ENCODE assay signal across 16 cellular contexts in genomic region chr3:124076231-124076630, GRCh38. TPM values are rescaled to one million over a fixed set of nuclear protein-coding genes. Genes with fewer than 3 reads are reported as not detected.
A peak's percentile ranks its signal among the peaks of the same experiment; 100 is the strongest.
DNase-seq lines count a peak whose midpoint lies in the region; ATAC-seq and TF ChIP-seq lines count a peak whose summit lies in the region.
"Had no signal": no experiment of that assay in that cellular context is flagged by ENCODE, and none has a peak within 500 bp of the region (broad histone marks: within the 10 kb centered on the region; RNA-seq: fewer than 3 reads in every experiment).

No MANE protein-coding gene starts in this region.

- H3K27me3 ChIP-seq in ascending aorta, result no peaks in the 10 kb centered on the region

- H3K36me3 ChIP-seq in ascending aorta, result no peaks in the 10 kb centered on the region

- no peaks in the 10 kb centered on the region for H3K36me3 Mint-ChIP-seq in stimulated activated effector memory CD8-positive, alpha-beta T cell treated with anti-CD3 and anti-CD28 coated beads, Interleukin-12 subunit alpha, Interleukin-12 subunit beta, amount 100 ng/mL, for 72 hours
- H3K36me3 Mint-ChIP-seq in activated CD4-positive, alpha-beta memory T cell treated with anti-CD3 and anti-CD28 coated beads, Interleukin-2, amount 10 ng/mL, durations not matched to agents 7 days and 5 days (ENCODE audit: low read depth), result no peaks in the 10 kb centered on the region
- H3K36me3 Mint-ChIP-seq: CD14-positive monocyte; CD8-positive, alpha-beta T cell had no signal

- H3K27ac ChIP-seq in ascending aorta, result peak overlapping the region; percentile 23 to 68
- H3K27ac ChIP-seq: A549 had no signal

- POLR2A ChIA-PET in activated CD4-positive, alpha-beta memory T cell treated with anti-CD3 and anti-CD28 coated beads, Interleukin-2, amount 10 ng/mL, durations not matched to agents 7 days and 5 days (lab: Charles Lee), result no interaction called here

- no peaks in the 10 kb centered on the region for H3K9me3 Mint-ChIP-seq in stimulated activated effector memory CD8-positive, alpha-beta T cell treated with anti-CD3 and anti-CD28 coated beads, Interleukin-12 subunit alpha, Interleukin-12 subunit beta, amount 100 ng/mL, for 72 hours
- H3K9me3 Mint-ChIP-seq in activated CD4-positive, alpha-beta memory T cell treated with anti-CD3 and anti-CD28 coated beads, Interleukin-2, amount 10 ng/mL, durations not matched to agents 7 days and 5 days, result no peaks in the 10 kb centered on the region
- H3K9me3 Mint-ChIP-seq: CD8-positive, alpha-beta T cell; GM23338 had no signal

- TF ChIP-seq CTCF in ascending aorta (IDR thresholded peaks at IDR 0.05), result no peak

- no peaks in the 10 kb centered on the region for H3K9me3 ChIP-seq in ascending aorta
- H3K9me3 ChIP-seq: A549 had no signal

- H3K27me3 Mint-ChIP-seq in activated CD4-positive, alpha-beta memory T cell treated with anti-CD3 and anti-CD28 coated beads, Interleukin-2, amount 10 ng/mL, durations not matched to agents 7 days and 5 days, result peaks cover 17% of the 10 kb centered on the region

- no peak overlapping the region for H3K4me3 ChIP-seq in ascending aorta
- H3K4me3 ChIP-seq: A549, GM23338 had no signal

- peaks cover 12 to 40% of the 10 kb centered on the region in 2 donors for H3K4me1 ChIP-seq in ascending aorta
- H3K4me1 ChIP-seq: A549 had no signal

- intact Hi-C loops in ascending aorta (cut with DNase I), result no loop called here

- CTCF ChIA-PET in activated CD4-positive, alpha-beta memory T cell treated with anti-CD3 and anti-CD28 coated beads, Interleukin-2, amount 10 ng/mL, durations not matched to agents 7 days and 5 days (lab: Charles Lee), result no interaction called here

- ATAC-seq in stimulated activated effector memory CD8-positive, alpha-beta T cell treated with anti-CD3 and anti-CD28 coated beads, Interleukin-12 subunit alpha, Interleukin-12 subunit beta, amount 100 ng/mL, for 72 hours, result peak; percentile 27
- no peak for ATAC-seq in GM18498 (IDR thresholded peaks at IDR 0.05; ENCODE audit: unreplicated experiment)
- ATAC-seq: A549; CD8-positive, alpha-beta T cell; GM23338 had no signal

- DNase-seq in NCI-H69 (lab: John Stamatoyannopoulos, UW) (peak; percentile 41), ascending aorta (ENCODE audit: low spot score in 2 of 2) (no peak), NCI-H345 (lab: John Stamatoyannopoulos, UW) (no peak), amygdala (lab: John Stamatoyannopoulos, UW) (no peak)
- DNase-seq in stimulated activated effector memory CD8-positive, alpha-beta T cell treated with anti-CD3 and anti-CD28 coated beads, Interleukin-12 subunit alpha, Interleukin-12 subunit beta, amount 100 ng/mL, for 72 hours (ENCODE audit: low spot score in 2 of 2), result no peak
- DNase-seq in activated CD4-positive, alpha-beta memory T cell treated with anti-CD3 and anti-CD28 coated beads, Interleukin-2, amount 10 ng/mL, durations not matched to agents 7 days and 5 days, result no peak
- DNase-seq: CD8-positive, alpha-beta T cell; COR-L47; DMS153; DMS79 treated with DMSO at 0.1 percent for 48 hours; GF-D8; H7 had no signal

- no peak overlapping the region for H3K27ac Mint-ChIP-seq in stimulated activated effector memory CD8-positive, alpha-beta T cell treated with anti-CD3 and anti-CD28 coated beads, Interleukin-12 subunit alpha, Interleukin-12 subunit beta, amount 100 ng/mL, for 72 hours
- H3K27ac Mint-ChIP-seq in activated CD4-positive, alpha-beta memory T cell treated with anti-CD3 and anti-CD28 coated beads, Interleukin-2, amount 10 ng/mL, durations not matched to agents 7 days and 5 days, result no peak overlapping the region
- H3K27ac Mint-ChIP-seq: CD14-positive monocyte; CD8-positive, alpha-beta T cell; GM23338 had no signal

- no peaks in the 10 kb centered on the region for H3K4me1 Mint-ChIP-seq in stimulated activated effector memory CD8-positive, alpha-beta T cell treated with anti-CD3 and anti-CD28 coated beads, Interleukin-12 subunit alpha, Interleukin-12 subunit beta, amount 100 ng/mL, for 72 hours
- no peaks in the 10 kb centered on the region for H3K4me1 Mint-ChIP-seq in activated CD4-positive, alpha-beta memory T cell treated with anti-CD3 and anti-CD28 coated beads, Interleukin-2, amount 10 ng/mL, durations not matched to agents 7 days and 5 days
- H3K4me1 Mint-ChIP-seq: CD14-positive monocyte had no signal

- H3K4me3 Mint-ChIP-seq in stimulated activated effector memory CD8-positive, alpha-beta T cell treated with anti-CD3 and anti-CD28 coated beads, Interleukin-12 subunit alpha, Interleukin-12 subunit beta, amount 100 ng/mL, for 72 hours, result no peak overlapping the region
- H3K4me3 Mint-ChIP-seq in activated CD4-positive, alpha-beta memory T cell treated with anti-CD3 and anti-CD28 coated beads, Interleukin-2, amount 10 ng/mL, durations not matched to agents 7 days and 5 days, result no peak overlapping the region
- H3K4me3 Mint-ChIP-seq: CD14-positive monocyte; CD8-positive, alpha-beta T cell; GM23338 had no signal

RNA-seq across cellular contexts. Expression of gene KALRN, which starts 43.1 kb away (rescaled TPM):
- total RNA-seq in ascending aorta, result 292 TPM
- total RNA-seq in activated CD4-positive, alpha-beta memory T cell treated with anti-CD3 and anti-CD28 coated beads, Interleukin-2, amount 10 ng/mL, durations not matched to agents 7 days and 5 days, result under 1 TPM; 0.25 to 0.35 TPM

Comparison
In these comparisons a context has a peak if more than half of its experiments do, and no peak if none do; other contexts are left out.
1. RNA of gene KALRN, which starts 43.1 kb away (total RNA-seq): 292 TPM in ascending aorta (single experiment); 0.25 to 0.35 TPM in activated CD4-positive, alpha-beta memory T cell treated with anti-CD3 and anti-CD28 coated beads, Interleukin-2, amount 10 ng/mL, durations not matched to agents 7 days and 5 days; every median in the first group is over 100 times any median in the second.